ENCODE assay signal across 10 cellular contexts in the genomic region with DNA sequence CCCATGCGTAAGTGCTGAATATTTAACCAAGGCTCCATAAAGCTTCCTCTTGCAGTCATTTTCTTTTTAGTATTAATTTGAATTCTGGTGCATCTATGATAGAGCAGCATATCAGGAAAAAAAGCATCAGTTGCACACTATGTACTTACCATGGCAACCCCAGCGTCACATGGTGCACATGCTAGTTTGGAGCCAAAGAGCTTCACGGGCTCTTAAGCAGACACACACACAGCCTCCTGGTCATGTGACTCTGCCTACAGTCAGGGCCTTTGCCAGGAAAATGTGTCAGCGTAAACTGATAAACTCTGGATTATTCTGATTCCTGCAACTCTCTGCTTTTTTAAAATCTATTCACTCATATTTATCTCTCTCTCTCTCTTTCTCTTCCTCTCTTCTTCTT. TPM values are rescaled to one million over a fixed set of nuclear protein-coding genes. Genes with fewer than 3 reads are reported as not detected.
DNase-seq lines count a peak whose midpoint lies in the region; ATAC-seq, FAIRE-seq and TF ChIP-seq lines count a peak whose summit lies in the region.
"Had no signal": no experiment of that assay in that cellular context is flagged by ENCODE, and none has a peak within 500 bp of the region (broad histone marks: within the 10 kb centered on the region; RNA-seq: fewer than 3 reads in every experiment).

No MANE protein-coding gene starts in this region.

- no peaks in the 10 kb centered on the region for H3K36me3 Mint-ChIP-seq in nephron progenitor cell (ENCODE audit: low read depth)
- H3K36me3 Mint-ChIP-seq in activated naive CD8-positive, alpha-beta T cell treated with anti-CD3 and anti-CD28 coated beads for 36 hours, result no peaks in the 10 kb centered on the region

- no peak for FAIRE-seq in bronchial epithelial cell (lab: Jason Lieb, UNC)

- no peaks in the 10 kb centered on the region for H3K27me3 ChIP-seq in bronchial epithelial cell (ENCODE audit: control insufficient read depth, insufficient read depth, low read length)
- H3K27me3 ChIP-seq: esophagus muscularis mucosa had no signal

- TF ChIP-seq CTCF in bronchial epithelial cell (IDR thresholded peaks at IDR 0.05; ENCODE audit: insufficient read depth, low read length, severe bottlenecking) (no peak), nephron progenitor cell (IDR thresholded peaks at IDR 0.05) (no peak)

- H3K27me3 Mint-ChIP-seq in nephron progenitor cell (ENCODE audit: low read depth, poor library complexity), result no peaks in the 10 kb centered on the region
- peaks cover 11% of the 10 kb centered on the region for H3K27me3 Mint-ChIP-seq in activated naive CD8-positive, alpha-beta T cell treated with anti-CD3 and anti-CD28 coated beads for 36 hours

- no peak overlapping the region for H3K4me3 ChIP-seq in bronchial epithelial cell (ENCODE audit: low read depth, low read length)
- H3K4me3 ChIP-seq: esophagus muscularis mucosa had no signal

- H3K9me3 Mint-ChIP-seq in nephron progenitor cell, result no peaks in the 10 kb centered on the region
- no peaks in the 10 kb centered on the region for H3K9me3 Mint-ChIP-seq in activated naive CD8-positive, alpha-beta T cell treated with anti-CD3 and anti-CD28 coated beads for 36 hours

- H3K4me1 Mint-ChIP-seq in nephron progenitor cell, result no peaks in the 10 kb centered on the region
- no peaks in the 10 kb centered on the region for H3K4me1 Mint-ChIP-seq in activated naive CD8-positive, alpha-beta T cell treated with anti-CD3 and anti-CD28 coated beads for 36 hours

- DNase-seq in DMS53 treated with DMSO at 0.1 percent for 48 hours (lab: John Stamatoyannopoulos, UW; ENCODE audit: unreplicated experiment), result peak; percentile 86
- peak; percentile 32 for DNase-seq in NCI-H2107 (lab: John Stamatoyannopoulos, UW)
- DNase-seq in bronchial epithelial cell (ENCODE audit: low read depth), result peak; percentile 10
- DNase-seq in nephron progenitor cell, result peak; percentile 4
- DNase-seq in activated naive CD8-positive, alpha-beta T cell treated with anti-CD3 and anti-CD28 coated beads for 36 hours, result no peak
- no peak for DNase-seq in stimulated activated CD8-positive, alpha-beta memory T cell treated with anti-CD3 and anti-CD28 coated beads, Interleukin-4, amount 100 ng/mL, for 48 hours
- DNase-seq in T1000 (lab: John Stamatoyannopoulos, UW), result no peak
- DNase-seq: DND-41 had no signal

- H3K36me3 ChIP-seq in bronchial epithelial cell (ENCODE audit: control insufficient read depth, insufficient read depth, low read length), result no peaks in the 10 kb centered on the region
- H3K36me3 ChIP-seq: esophagus muscularis mucosa had no signal

- no peak overlapping the region for H3K27ac Mint-ChIP-seq in nephron progenitor cell
- no peak overlapping the region for H3K27ac Mint-ChIP-seq in activated naive CD8-positive, alpha-beta T cell treated with anti-CD3 and anti-CD28 coated beads for 36 hours

- no peak for ATAC-seq in HG03342 (IDR thresholded peaks at IDR 0.05; ENCODE audit: unreplicated experiment)

- no peak overlapping the region for H3K4me3 Mint-ChIP-seq in nephron progenitor cell
- H3K4me3 Mint-ChIP-seq in activated naive CD8-positive, alpha-beta T cell treated with anti-CD3 and anti-CD28 coated beads for 36 hours, result no peak overlapping the region

RNA-seq across cellular contexts. Expression of a gene that starts 30.2 kb away (rescaled TPM):
- total RNA-seq in bronchial epithelial cell, result not detected in 2 replicates
- under 1 TPM in 1 of 2 experiments, not detected in 1; 0.06 TPM for total RNA-seq in activated naive CD8-positive, alpha-beta T cell treated with anti-CD3 and anti-CD28 coated beads for 36 hours

Comparison
In these comparisons a context has a peak if more than half of its experiments do, and no peak if none do; other contexts are left out.
1. DNase-seq: peak in DMS53 treated with DMSO at 0.1 percent for 48 hours (single experiment), NCI-H2107 (single experiment), bronchial epithelial cell (single experiment) and nephron progenitor cell (single experiment); none in activated naive CD8-positive, alpha-beta T cell treated with anti-CD3 and anti-CD28 coated beads for 36 hours (single experiment), stimulated activated CD8-positive, alpha-beta memory T cell treated with anti-CD3 and anti-CD28 coated beads, Interleukin-4, amount 100 ng/mL, for 48 hours (single experiment) and T1000 (single experiment).